9 cellular contexts compared by ENCODE assay signal in genomic region chr10:110446954-110447608, GRCh38. TPM values are rescaled to one million over a fixed set of nuclear protein-coding genes. Genes with fewer than 3 reads are reported as not detected.
DNase-seq lines count a peak whose midpoint lies in the region; ATAC-seq and TF ChIP-seq lines count a peak whose summit lies in the region.
"Had no signal": no experiment of that assay in that cellular context is flagged by ENCODE, and none has a peak within 500 bp of the region (broad histone marks: within the 10 kb centered on the region; RNA-seq: fewer than 3 reads in every experiment).

No MANE protein-coding gene starts in this region.

- no peaks in the 10 kb centered on the region for H3K36me3 Mint-ChIP-seq in stimulated activated effector memory CD8-positive, alpha-beta T cell treated with anti-CD3 and anti-CD28 coated beads, Interleukin-12 subunit alpha, Interleukin-12 subunit beta, amount 100 ng/mL, for 72 hours

- DNase-seq in activated CD8-positive, alpha-beta memory T cell treated with anti-CD3 and anti-CD28 coated beads for 24 hours: peak; percentile 37
- DNase-seq in activated CD8-positive, alpha-beta memory T cell treated with anti-CD3 and anti-CD28 coated beads, Interleukin-2, amount 50 U/mL, for 48 hours: no peak
- DNase-seq in SKM-1 treated with dmso at 0.1 percent for 144 hours (lab: John Stamatoyannopoulos, UW; ENCODE audit: unreplicated experiment) (peak; percentile 80), fibroblast of villous mesenchyme (ENCODE audit: low read depth) (peak; percentile 85)
- no peak for DNase-seq in stimulated activated effector memory CD8-positive, alpha-beta T cell treated with anti-CD3 and anti-CD28 coated beads, Interleukin-12 subunit alpha, Interleukin-12 subunit beta, amount 100 ng/mL, for 72 hours (ENCODE audit: low spot score in 2 of 2)
- no peak for DNase-seq in activated CD4-positive, CD25-positive, alpha-beta regulatory T cell (lab: John Stamatoyannopoulos, UW)

- H3K4me3 Mint-ChIP-seq in stimulated activated effector memory CD8-positive, alpha-beta T cell treated with anti-CD3 and anti-CD28 coated beads, Interleukin-12 subunit alpha, Interleukin-12 subunit beta, amount 100 ng/mL, for 72 hours: no peak overlapping the region

- H3K27ac Mint-ChIP-seq in stimulated activated effector memory CD8-positive, alpha-beta T cell treated with anti-CD3 and anti-CD28 coated beads, Interleukin-12 subunit alpha, Interleukin-12 subunit beta, amount 100 ng/mL, for 72 hours: peak overlapping the region; percentile 60

- no peak for ATAC-seq in stimulated activated effector memory CD8-positive, alpha-beta T cell treated with anti-CD3 and anti-CD28 coated beads, Interleukin-12 subunit alpha, Interleukin-12 subunit beta, amount 100 ng/mL, for 72 hours
- ATAC-seq in GM19328 (IDR thresholded peaks at IDR 0.05; ENCODE audit: unreplicated experiment) (no peak), GM21528 (IDR thresholded peaks at IDR 0.05; ENCODE audit: low FRiP score, unreplicated experiment) (no peak)

- H3K4me3 ChIP-seq in fibroblast of villous mesenchyme (ENCODE audit: low read depth, low read length): no peak overlapping the region
- H3K4me3 ChIP-seq: upper lobe of left lung had no signal

- peaks cover 6% of the 10 kb centered on the region for H3K9me3 Mint-ChIP-seq in stimulated activated effector memory CD8-positive, alpha-beta T cell treated with anti-CD3 and anti-CD28 coated beads, Interleukin-12 subunit alpha, Interleukin-12 subunit beta, amount 100 ng/mL, for 72 hours

- peaks cover 23% of the 10 kb centered on the region for H3K4me1 Mint-ChIP-seq in stimulated activated effector memory CD8-positive, alpha-beta T cell treated with anti-CD3 and anti-CD28 coated beads, Interleukin-12 subunit alpha, Interleukin-12 subunit beta, amount 100 ng/mL, for 72 hours

- peak; percentile 30 for TF ChIP-seq CTCF in fibroblast of villous mesenchyme (IDR thresholded peaks at IDR 0.05; ENCODE audit: insufficient read depth, low read depth, low read length)

RNA-seq across cellular contexts. Expression of gene DUSP5, which starts 50.6 kb away (rescaled TPM):
- total RNA-seq in fibroblast of villous mesenchyme: 10.0 and 42.3 TPM in 2 replicates

Comparison
In these comparisons a context has a peak if more than half of its experiments do, and no peak if none do; other contexts are left out.
1. DNase-seq: peak in activated CD8-positive, alpha-beta memory T cell treated with anti-CD3 and anti-CD28 coated beads for 24 hours (single experiment), SKM-1 treated with dmso at 0.1 percent for 144 hours (single experiment) and fibroblast of villous mesenchyme (single experiment); none in activated CD8-positive, alpha-beta memory T cell treated with anti-CD3 and anti-CD28 coated beads, Interleukin-2, amount 50 U/mL, for 48 hours (single experiment), stimulated activated effector memory CD8-positive, alpha-beta T cell treated with anti-CD3 and anti-CD28 coated beads, Interleukin-12 subunit alpha, Interleukin-12 subunit beta, amount 100 ng/mL, for 72 hours (0 of 2) and activated CD4-positive, CD25-positive, alpha-beta regulatory T cell (0 of 4).